ENCODE assay signal across 12 cellular contexts in the genomic region with DNA sequence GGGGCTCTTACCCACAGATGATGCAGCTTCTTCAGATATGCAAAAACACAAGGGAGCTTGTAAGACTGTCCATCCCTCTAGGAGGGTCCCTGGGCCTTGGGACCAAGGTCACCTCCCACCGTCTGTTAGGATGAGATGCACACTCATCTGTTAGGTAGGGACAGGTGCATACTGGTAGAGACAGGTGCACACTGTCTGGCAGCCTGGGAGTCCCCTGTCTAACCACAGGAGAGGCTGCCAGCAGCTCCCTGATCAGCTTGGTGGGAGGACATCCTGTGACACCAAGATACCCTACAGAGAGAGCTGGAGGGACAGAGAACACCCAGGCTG. TPM values are rescaled to one million over a fixed set of nuclear protein-coding genes. Genes with fewer than 3 reads are reported as not detected.
DNase-seq lines count a peak whose midpoint lies in the region; ATAC-seq, FAIRE-seq and TF ChIP-seq lines count a peak whose summit lies in the region.
"Had no signal": no experiment of that assay in that cellular context is flagged by ENCODE, and none has a peak within 500 bp of the region (broad histone marks: within the 10 kb centered on the region; RNA-seq: fewer than 3 reads in every experiment).

No MANE protein-coding gene starts in this region.

- TF ChIP-seq POLR2A in GM12892 (IDR thresholded peaks at IDR 0.05; ENCODE audit: low read depth, low read length) (no peak), heart left ventricle (IDR thresholded peaks at IDR 0.05) (no peak)

- H3K27ac Mint-ChIP-seq in CD4-positive, alpha-beta T cell: peak overlapping the region; percentile 52
- no peak overlapping the region for H3K27ac Mint-ChIP-seq in activated naive CD8-positive, alpha-beta T cell treated with anti-CD3 and anti-CD28 coated beads, Interleukin-2, amount 50 U/mL, for 24 hours
- H3K27ac Mint-ChIP-seq: neural progenitor cell had no signal

- peak; percentile 58 for ATAC-seq in CD4-positive, alpha-beta T cell (ENCODE audit: poor library complexity)
- ATAC-seq in GM19035 (IDR thresholded peaks at IDR 0.05; ENCODE audit: unreplicated experiment) (peak; percentile 35), HG02938 (IDR thresholded peaks at IDR 0.05; ENCODE audit: unreplicated experiment) (peak; percentile 29), omental fat pad (ENCODE audit: low FRiP score) (no peak), heart left ventricle (no peak)
- ATAC-seq in activated naive CD8-positive, alpha-beta T cell treated with anti-CD3 and anti-CD28 coated beads, Interleukin-2, amount 50 U/mL, for 24 hours: peak; percentile 22

- peaks cover 0 to 31% (median 12%) of the 10 kb centered on the region in 12 donors for H3K4me1 ChIP-seq in heart left ventricle

- intact Hi-C loops in CD4-positive, alpha-beta T cell (cut with DNase I, micrococcal nuclease): loop anchor here (2.0 kb wide), 3 partner anchors 298 to 452 kb away; no protein-coding TSS in a partner anchor
- intact Hi-C loops in heart left ventricle (cut with DNase I): loop anchor here in 9 of 10 donors (2.0 to 10.0 kb wide), 7 partner anchors 154 to 452 kb away; partner anchors contain the start of gene UNC5A (in 1 of the 9)

- no peaks in the 10 kb centered on the region for H3K9me3 ChIP-seq in CD4-positive, alpha-beta T cell (ENCODE audit: control insufficient read depth, low read length)
- no peaks in the 10 kb centered on the region for H3K9me3 ChIP-seq in heart left ventricle
- H3K9me3 ChIP-seq: tibial artery had no signal

- peaks cover 11% of the 10 kb centered on the region for H3K36me3 Mint-ChIP-seq in CD4-positive, alpha-beta T cell (ENCODE audit: low read depth)
- peaks cover 2% of the 10 kb centered on the region for H3K36me3 Mint-ChIP-seq in activated naive CD8-positive, alpha-beta T cell treated with anti-CD3 and anti-CD28 coated beads, Interleukin-2, amount 50 U/mL, for 24 hours (ENCODE audit: low read depth)
- H3K36me3 Mint-ChIP-seq: neural progenitor cell had no signal

- H3K4me3 Mint-ChIP-seq in CD4-positive, alpha-beta T cell: peak overlapping the region; percentile 83
- H3K4me3 Mint-ChIP-seq in activated naive CD8-positive, alpha-beta T cell treated with anti-CD3 and anti-CD28 coated beads, Interleukin-2, amount 50 U/mL, for 24 hours: no peak overlapping the region
- H3K4me3 Mint-ChIP-seq: neural progenitor cell had no signal

- no peak overlapping the region for H3K4me3 ChIP-seq in heart left ventricle
- H3K4me3 ChIP-seq: neural progenitor cell, tibial artery had no signal

- no peaks in the 10 kb centered on the region for H3K9me3 Mint-ChIP-seq in CD4-positive, alpha-beta T cell
- H3K9me3 Mint-ChIP-seq in activated naive CD8-positive, alpha-beta T cell treated with anti-CD3 and anti-CD28 coated beads, Interleukin-2, amount 50 U/mL, for 24 hours: no peaks in the 10 kb centered on the region
- H3K9me3 Mint-ChIP-seq: neural progenitor cell had no signal

- H3K27me3 Mint-ChIP-seq in CD4-positive, alpha-beta T cell: peaks cover 20% of the 10 kb centered on the region
- peaks cover 6% of the 10 kb centered on the region for H3K27me3 Mint-ChIP-seq in activated naive CD8-positive, alpha-beta T cell treated with anti-CD3 and anti-CD28 coated beads, Interleukin-2, amount 50 U/mL, for 24 hours

- POLR2A ChIA-PET in CD4-positive, alpha-beta T cell (lab: Charles Lee): interaction anchor here (0.6 to 5.3 kb wide), 5 partner anchors 9 to 271 kb away, joined by 3 to 52 read pairs (median 3); partner anchors contain the start of genes CLTB and TSPAN17

- CTCF ChIA-PET in CD4-positive, alpha-beta T cell (lab: Charles Lee): interaction anchor here (0.6 to 3.8 kb wide), 11 partner anchors 9 to 931 kb away, joined by 3 to 43 read pairs (median 5); partner anchors contain the start of gene TSPAN17

- H3K27me3 ChIP-seq in CD4-positive, alpha-beta T cell (ENCODE audit: control insufficient read depth, insufficient read depth, low read length): no peaks in the 10 kb centered on the region
- peaks cover 0 to 35% (median 12%) of the 10 kb centered on the region in 9 donors for H3K27me3 ChIP-seq in heart left ventricle
- H3K27me3 ChIP-seq: neural progenitor cell had no signal

- WGBS in heart left ventricle, 4 donors: 20 to 30% (median 23%) methylated on average over 1 of the region's 1 CpG

- H3K36me3 ChIP-seq in heart left ventricle: peaks cover 0 to 19% (median 6%) of the 10 kb centered on the region in 9 donors
- H3K36me3 ChIP-seq: neural progenitor cell had no signal

- H3K4me1 Mint-ChIP-seq in CD4-positive, alpha-beta T cell (ENCODE audit: low read depth): peaks cover 33% of the 10 kb centered on the region
- peaks cover 29% of the 10 kb centered on the region for H3K4me1 Mint-ChIP-seq in activated naive CD8-positive, alpha-beta T cell treated with anti-CD3 and anti-CD28 coated beads, Interleukin-2, amount 50 U/mL, for 24 hours

- no peak for DNase-seq in CD4-positive, alpha-beta T cell
- DNase-seq in activated naive CD8-positive, alpha-beta T cell treated with anti-CD3 and anti-CD28 coated beads, Interleukin-2, amount 50 U/mL, for 24 hours: no peak
- DNase-seq in omental fat pad (ENCODE audit: low spot score): no peak
- no peak for DNase-seq in GM12892 (ENCODE audit: insufficient read length)
- DNase-seq in NCI-H1092 (lab: John Stamatoyannopoulos, UW): no peak
- no peak for DNase-seq in heart left ventricle

- TF ChIP-seq CTCF in CD4-positive, alpha-beta T cell (IDR thresholded peaks at IDR 0.05): no peak
- TF ChIP-seq CTCF in omental fat pad (IDR thresholded peaks at IDR 0.05) (no peak), heart left ventricle (IDR thresholded peaks at IDR 0.05) (no peak)

- H3K27ac ChIP-seq in CD4-positive, alpha-beta T cell (ENCODE audit: low read depth, low read length): no peak overlapping the region
- no peak overlapping the region for H3K27ac ChIP-seq in heart left ventricle
- H3K27ac ChIP-seq: epithelial cell of prostate, neural progenitor cell, tibial artery had no signal

- FAIRE-seq in GM12892 (lab: Jason Lieb, UNC): no peak
- FAIRE-seq: RCC 7860 had no signal

RNA-seq across cellular contexts. Expression of gene TSPAN17, which starts 13.2 kb away (rescaled TPM):
- total RNA-seq in CD4-positive, alpha-beta T cell: 1 to 10 TPM; 7.8 to 7.9 TPM
- 10 to 100 TPM in 3 of 4 donors, 1 to 10 TPM in 1; 8.9 to 16.9 (median 15.1) TPM for total RNA-seq in omental fat pad
- polyA plus RNA-seq in GM12892 (2012; ENCODE audit: missing spikeins): 6.2 TPM
- total RNA-seq in heart left ventricle: 10 to 100 TPM; 22.2 to 53.1 (median 30.9) TPM
- polyA plus RNA-seq in heart left ventricle: 10 to 100 TPM; 15.4 to 59.3 TPM

RNA-seq across cellular contexts. Expression of gene EIF4E1B, which starts 30.0 kb away (rescaled TPM):
- not detected for total RNA-seq in CD4-positive, alpha-beta T cell
- total RNA-seq in omental fat pad (not detected), heart left ventricle (not detected)
- polyA plus RNA-seq in GM12892 (2012; ENCODE audit: missing spikeins): not detected
- polyA plus RNA-seq in heart left ventricle: not detected

RNA-seq across cellular contexts. Expression of gene SNCB, which starts 30.2 kb away (rescaled TPM):
- total RNA-seq in CD4-positive, alpha-beta T cell: not detected
- total RNA-seq in omental fat pad: not detected
- not detected for polyA plus RNA-seq in GM12892 (2012; ENCODE audit: missing spikeins)
- under 1 TPM in 1 of 9 donors, not detected in 8; 0.23 TPM for total RNA-seq in heart left ventricle
- not detected for polyA plus RNA-seq in heart left ventricle

RNA-seq across cellular contexts. Expression of gene GPRIN1, which starts 50.5 kb away (rescaled TPM):
- under 1 TPM; 0.22 to 0.36 TPM for total RNA-seq in CD4-positive, alpha-beta T cell
- total RNA-seq in omental fat pad (1 to 10 TPM in 2 of 4 donors, under 1 TPM in 2; 0.37 to 1.9 (median 0.90) TPM), heart left ventricle (1 to 10 TPM in 1 of 9 donors, under 1 TPM in 8; 0.25 to 1.9 (median 0.48) TPM)
- polyA plus RNA-seq in GM12892 (2012; ENCODE audit: missing spikeins): 1.6 TPM
- under 1 TPM; 0.15 to 0.36 TPM for polyA plus RNA-seq in heart left ventricle

Comparison
In these comparisons a context has a peak if more than half of its experiments do, and no peak if none do; other contexts are left out.
1. ATAC-seq: peak in CD4-positive, alpha-beta T cell (single experiment), GM19035 (single experiment), HG02938 (single experiment) and activated naive CD8-positive, alpha-beta T cell treated with anti-CD3 and anti-CD28 coated beads, Interleukin-2, amount 50 U/mL, for 24 hours (single experiment); none in omental fat pad (single experiment) and heart left ventricle (0 of 4).